In genomic region chr19:33008738-33009137, GRCh38 we compare ENCODE assay signal across 6 cellular contexts.
"Had no signal": no experiment of that assay in that cellular context is flagged by ENCODE, and none has a peak within 500 bp of the region (broad histone marks: within the 10 kb centered on the region; RNA-seq: fewer than 3 reads in every experiment).

No MANE protein-coding gene starts in this region.

- H3K4me3 ChIP-seq: K562 had no signal

- DNase-seq: IMR-90, KBM-7, KG1 had no signal

- H3K27ac ChIP-seq: HL-60, KMS-11 had no signal
